25 cellular contexts compared by ENCODE assay signal in genomic region chr19:5895890-5896289, GRCh38. TPM values are rescaled to one million over a fixed set of nuclear protein-coding genes. Genes with fewer than 3 reads are reported as not detected.
DNase-seq lines count a peak whose midpoint lies in the region; ATAC-seq and TF ChIP-seq lines count a peak whose summit lies in the region.
"Had no signal": no experiment of that assay in that cellular context is flagged by ENCODE, and none has a peak within 500 bp of the region (broad histone marks: within the 10 kb centered on the region; RNA-seq: fewer than 3 reads in every experiment).

No MANE protein-coding gene starts in this region.

- no peak for TF ChIP-seq CTCF in heart right ventricle (IDR thresholded peaks at IDR 0.05)
- TF ChIP-seq CTCF in progenitor cell of endocrine pancreas (IDR thresholded peaks at IDR 0.05; ENCODE audit: unreplicated experiment): no peak
- TF ChIP-seq CTCF in brain microvascular endothelial cell (IDR thresholded peaks at IDR 0.05; ENCODE audit: low read depth, low read length, missing control alignments): no peak

- peak overlapping the region; percentile 56 for H3K27ac Mint-ChIP-seq in stimulated activated effector memory CD8-positive, alpha-beta T cell treated with anti-CD3 and anti-CD28 coated beads, Interleukin-12 subunit alpha, Interleukin-12 subunit beta, amount 100 ng/mL, for 72 hours
- no peak overlapping the region for H3K27ac Mint-ChIP-seq in progenitor cell of endocrine pancreas
- H3K27ac Mint-ChIP-seq: CD4-positive, alpha-beta memory T cell had no signal

- H3K27ac ChIP-seq in heart right ventricle: peak overlapping the region in 9 of 10 donors; percentile 31 to 97 (median 76)
- H3K27ac ChIP-seq in Karpas-422 (ENCODE audit: low read length): no peak overlapping the region
- peak overlapping the region; percentile 72 for H3K27ac ChIP-seq in right cardiac atrium (ENCODE audit: low read length)
- no peak overlapping the region for H3K27ac ChIP-seq in brain microvascular endothelial cell
- H3K27ac ChIP-seq: A549; BLaER1 treated with 17β-estradiol and CSF1 and Interleukin-3, amounts not matched to agents 10 nM and 100 nM; SK-N-MC had no signal

- peaks cover 0 to 18% (median 8%) of the 10 kb centered on the region in 7 donors for H3K27me3 ChIP-seq in heart right ventricle
- H3K27me3 ChIP-seq in Karpas-422 (ENCODE audit: low read length): no peaks in the 10 kb centered on the region
- no peaks in the 10 kb centered on the region for H3K27me3 ChIP-seq in right cardiac atrium (ENCODE audit: control insufficient read depth, insufficient read depth)
- H3K27me3 ChIP-seq in brain microvascular endothelial cell (replicated peaks): no peaks in the 10 kb centered on the region
- H3K27me3 ChIP-seq: BLaER1 treated with 17β-estradiol and CSF1 and Interleukin-3, amounts not matched to agents 10 nM and 100 nM had no signal

- H3K9me3 ChIP-seq in heart right ventricle (no peaks in the 10 kb centered on the region), Karpas-422 (ENCODE audit: low read length) (no peaks in the 10 kb centered on the region), right cardiac atrium (ENCODE audit: control insufficient read depth, low read length) (no peaks in the 10 kb centered on the region)
- H3K9me3 ChIP-seq: A549; BLaER1 treated with 17β-estradiol and CSF1 and Interleukin-3, amounts not matched to agents 10 nM and 100 nM had no signal

- no peak overlapping the region for H2AFZ ChIP-seq in Karpas-422 (ENCODE audit: low read length)

- H3K79me2 ChIP-seq in Karpas-422 (ENCODE audit: low read length): peaks cover 16% of the 10 kb centered on the region

- H3K4me3 ChIP-seq in heart right ventricle: no peak overlapping the region
- no peak overlapping the region for H3K4me3 ChIP-seq in Karpas-422 (ENCODE audit: low read length)
- no peak overlapping the region for H3K4me3 ChIP-seq in right cardiac atrium (ENCODE audit: low read length)
- no peak overlapping the region for H3K4me3 ChIP-seq in brain microvascular endothelial cell (ENCODE audit: low read depth, low read length)
- H3K4me3 ChIP-seq: A549; BLaER1 treated with 17β-estradiol and CSF1 and Interleukin-3, amounts not matched to agents 10 nM and 100 nM; SK-N-MC had no signal

- in situ Hi-C loops in brain microvascular endothelial cell (cut with HindIII; ENCODE audit: low pct_ligation_motif_present, low sequenced_read_pairs): no loop called here

- no peaks in the 10 kb centered on the region for H3K9me3 Mint-ChIP-seq in stimulated activated effector memory CD8-positive, alpha-beta T cell treated with anti-CD3 and anti-CD28 coated beads, Interleukin-12 subunit alpha, Interleukin-12 subunit beta, amount 100 ng/mL, for 72 hours
- H3K9me3 Mint-ChIP-seq in progenitor cell of endocrine pancreas (ENCODE audit: low read depth): no peaks in the 10 kb centered on the region
- H3K9me3 Mint-ChIP-seq: CD4-positive, alpha-beta memory T cell had no signal

- H3K4me1 ChIP-seq in heart right ventricle (peaks cover 9 to 63% (median 33%) of the 10 kb centered on the region in 9 donors), Karpas-422 (ENCODE audit: low read length) (no peaks in the 10 kb centered on the region), right cardiac atrium (ENCODE audit: control insufficient read depth, insufficient read depth, low read length) (peaks cover 6% of the 10 kb centered on the region)
- H3K4me1 ChIP-seq: A549 had no signal

- no peak overlapping the region for H3K4me2 ChIP-seq in Karpas-422 (ENCODE audit: low read depth, low read length, poor library complexity, severe bottlenecking)
- H3K4me2 ChIP-seq: A549; BLaER1 treated with 17β-estradiol and CSF1 and Interleukin-3, amounts not matched to agents 10 nM and 100 nM had no signal

- no peak overlapping the region for H3K4me3 Mint-ChIP-seq in stimulated activated effector memory CD8-positive, alpha-beta T cell treated with anti-CD3 and anti-CD28 coated beads, Interleukin-12 subunit alpha, Interleukin-12 subunit beta, amount 100 ng/mL, for 72 hours
- no peak overlapping the region for H3K4me3 Mint-ChIP-seq in progenitor cell of endocrine pancreas (ENCODE audit: low read depth)
- H3K4me3 Mint-ChIP-seq: CD4-positive, alpha-beta memory T cell had no signal

- ATAC-seq in heart right ventricle: peak in 1 of 8 donors; percentile 2
- no peak for ATAC-seq in Right ventricle myocardium inferior
- no peak for ATAC-seq in right cardiac atrium
- ATAC-seq in stimulated activated effector memory CD8-positive, alpha-beta T cell treated with anti-CD3 and anti-CD28 coated beads, Interleukin-12 subunit alpha, Interleukin-12 subunit beta, amount 100 ng/mL, for 72 hours: no peak
- ATAC-seq: A549 had no signal

- H3K27me3 Mint-ChIP-seq in progenitor cell of endocrine pancreas: peaks cover under 1% of the 10 kb centered on the region
- H3K27me3 Mint-ChIP-seq: CD4-positive, alpha-beta memory T cell had no signal

- H3K36me3 ChIP-seq in heart right ventricle: peaks cover 0 to 45% (median 16%) of the 10 kb centered on the region in 9 donors
- no peaks in the 10 kb centered on the region for H3K36me3 ChIP-seq in Karpas-422 (ENCODE audit: insufficient read depth, low read length)
- peaks cover 22% of the 10 kb centered on the region for H3K36me3 ChIP-seq in brain microvascular endothelial cell (replicated peaks)

- DNase-seq in heart right ventricle (no peak), Right ventricle myocardium inferior (ENCODE audit: missing footprints) (no peak), Karpas-422 (peak; percentile 31), right cardiac atrium (peak in 1 of 3 donors; percentile 63), progenitor cell of endocrine pancreas (ENCODE audit: low spot score, unreplicated experiment) (no peak), brain microvascular endothelial cell (no peak)
- DNase-seq in stimulated activated effector memory CD8-positive, alpha-beta T cell treated with anti-CD3 and anti-CD28 coated beads, Interleukin-12 subunit alpha, Interleukin-12 subunit beta, amount 100 ng/mL, for 72 hours (ENCODE audit: low spot score in 2 of 2): no peak
- DNase-seq: AML-193; CD4-positive, alpha-beta memory T cell; COR-L47; DMS53; KG1; NCI-H1092; NCI-H1417 treated with DMSO at 0.1 percent for 48 hours; NCI-H1694 treated with DMSO at 0.1 percent for 48 hours; NCI-H2081; NCI-H2227 treated with DMSO at 0.1 percent for 48 hours; NCI-H510A; RPMI8226; SIG-M5 had no signal

- intact Hi-C loops in heart right ventricle (cut with DNase I) (loop anchor here in 2 of 10 donors (5.0 to 10.0 kb wide), 2 partner anchors 76 to 91 kb away; partner anchors contain the start of gene NRTN (in 1 of the 2)), Right ventricle myocardium inferior (cut with DNase I) (loop anchor here (2.0 kb wide), 1 partner anchor 67 kb away; no protein-coding TSS in a partner anchor), right cardiac atrium (cut with DNase I) (loop anchor here in 2 of 4 donors (5.0 to 10.0 kb wide), 2 partner anchors 76 to 91 kb away; partner anchors contain the start of gene NRTN (in 1 of the 2))

- peaks cover 14% of the 10 kb centered on the region for H3K4me1 Mint-ChIP-seq in stimulated activated effector memory CD8-positive, alpha-beta T cell treated with anti-CD3 and anti-CD28 coated beads, Interleukin-12 subunit alpha, Interleukin-12 subunit beta, amount 100 ng/mL, for 72 hours
- no peaks in the 10 kb centered on the region for H3K4me1 Mint-ChIP-seq in progenitor cell of endocrine pancreas (ENCODE audit: low read depth)

- H3K9me2 ChIP-seq in Karpas-422 (replicated peaks; ENCODE audit: insufficient read depth, low read length): no peaks in the 10 kb centered on the region

- peaks cover 31% of the 10 kb centered on the region for H4K20me1 ChIP-seq in Karpas-422 (ENCODE audit: insufficient read depth, low read depth, low read length)

- H3K36me3 Mint-ChIP-seq in stimulated activated effector memory CD8-positive, alpha-beta T cell treated with anti-CD3 and anti-CD28 coated beads, Interleukin-12 subunit alpha, Interleukin-12 subunit beta, amount 100 ng/mL, for 72 hours: peaks cover 31% of the 10 kb centered on the region
- peaks cover 2% of the 10 kb centered on the region for H3K36me3 Mint-ChIP-seq in progenitor cell of endocrine pancreas (ENCODE audit: insufficient read depth)

- 83 to 84% methylated on average over 8 of the region's 8 CpGs for WGBS in heart right ventricle, 2 donors
- 87% methylated on average over 8 of the region's 8 CpGs for WGBS in right cardiac atrium

- no peak overlapping the region for H3K9ac ChIP-seq in Karpas-422 (ENCODE audit: low read length)
- H3K9ac ChIP-seq: BLaER1 treated with 17β-estradiol and CSF1 and Interleukin-3, amounts not matched to agents 10 nM and 100 nM had no signal

RNA-seq across cellular contexts. Expression of gene NDUFA11, which starts 7.7 kb away (rescaled TPM):
- total RNA-seq in heart right ventricle: 100 to 1,000 TPM; 451 to 574 (median 513) TPM
- 1,000 to 10,000 TPM in 1 of 2 donors, 100 to 1,000 TPM in 1; 760 to 1,143 TPM for polyA plus RNA-seq in heart right ventricle
- total RNA-seq in Right ventricle myocardium inferior: 571 TPM
- 217 and 384 TPM in 2 replicates for total RNA-seq in Karpas-422 (2014; rRNA removed; shearing (Covaris generic); ENCODE audit: low replicate concordance)
- total RNA-seq in right cardiac atrium: 100 to 1,000 TPM; 515 to 756 (median 624) TPM
- 1,214 TPM for polyA plus RNA-seq in right cardiac atrium
- 210 and 217 TPM in 2 replicates for total RNA-seq in progenitor cell of endocrine pancreas

RNA-seq across cellular contexts. Expression of gene VMAC, which starts 8.8 kb away (rescaled TPM):
- 1 to 10 TPM; 1.3 to 3.9 (median 2.5) TPM for total RNA-seq in heart right ventricle
- polyA plus RNA-seq in heart right ventricle: 1 to 10 TPM; 1.4 to 5.8 TPM
- 1.6 TPM for total RNA-seq in Right ventricle myocardium inferior
- total RNA-seq in Karpas-422 (2014; rRNA removed; shearing (Covaris generic); ENCODE audit: low replicate concordance): 8.9 and 19.8 TPM in 2 replicates
- 1 to 10 TPM; 1.9 to 5.8 (median 3.8) TPM for total RNA-seq in right cardiac atrium
- 3.6 TPM for polyA plus RNA-seq in right cardiac atrium
- total RNA-seq in progenitor cell of endocrine pancreas: 13.9 and 15.2 TPM in 2 replicates

RNA-seq across cellular contexts. Expression of gene CAPS, which starts 18.2 kb away (rescaled TPM):
- total RNA-seq in heart right ventricle (1 to 10 TPM; 1.3 to 4.2 (median 2.8) TPM), Right ventricle myocardium inferior (3.8 TPM), right cardiac atrium (10 to 100 TPM in 2 of 4 donors, 1 to 10 TPM in 2; 8.9 to 14.2 (median 9.9) TPM), progenitor cell of endocrine pancreas (22.1 and 22.5 TPM in 2 replicates)
- polyA plus RNA-seq in heart right ventricle (10 to 100 TPM in 1 of 2 donors, 1 to 10 TPM in 1; 3.2 to 14.1 TPM), right cardiac atrium (7.1 TPM)
- total RNA-seq in Karpas-422 (2014; rRNA removed; shearing (Covaris generic); ENCODE audit: low replicate concordance): 3.8 and 17.8 TPM in 2 replicates

RNA-seq across cellular contexts. Expression of gene FUT5, which starts 25.6 kb away (rescaled TPM):
- total RNA-seq in heart right ventricle (under 1 TPM in 1 of 10 donors, not detected in 9; 0.21 TPM), Right ventricle myocardium inferior (not detected), right cardiac atrium (not detected), progenitor cell of endocrine pancreas (not detected in 2 replicates)
- polyA plus RNA-seq in heart right ventricle (not detected), right cardiac atrium (not detected)
- total RNA-seq in Karpas-422 (2014; rRNA removed; shearing (Covaris generic); ENCODE audit: low replicate concordance): not detected in 2 replicates
- total RNA-seq: Daoy, G401 had no signal
- polyA plus RNA-seq: CD4-positive, alpha-beta memory T cell had no signal

RNA-seq across cellular contexts. Expression of gene FUT3, which starts 44.6 kb away (rescaled TPM):
- total RNA-seq in heart right ventricle (not detected), Right ventricle myocardium inferior (not detected), right cardiac atrium (not detected), progenitor cell of endocrine pancreas (not detected in 2 replicates)
- polyA plus RNA-seq in heart right ventricle (under 1 TPM in 1 of 2 donors, not detected in 1; 0.01 TPM), right cardiac atrium (not detected)
- not detected in 2 replicates for total RNA-seq in Karpas-422 (2014; rRNA removed; shearing (Covaris generic); ENCODE audit: low replicate concordance)
- total RNA-seq: Daoy, G401 had no signal
- polyA plus RNA-seq: CD4-positive, alpha-beta memory T cell had no signal

Comparison
In these comparisons a context has a peak if more than half of its experiments do, and no peak if none do; other contexts are left out.
1. H3K27ac ChIP-seq: peak in heart right ventricle (9 of 10) and right cardiac atrium (single experiment); none in Karpas-422 (single experiment) and brain microvascular endothelial cell (single experiment).